Comparison of ENCODE assay signal across 8 cellular contexts in the genomic region with DNA sequence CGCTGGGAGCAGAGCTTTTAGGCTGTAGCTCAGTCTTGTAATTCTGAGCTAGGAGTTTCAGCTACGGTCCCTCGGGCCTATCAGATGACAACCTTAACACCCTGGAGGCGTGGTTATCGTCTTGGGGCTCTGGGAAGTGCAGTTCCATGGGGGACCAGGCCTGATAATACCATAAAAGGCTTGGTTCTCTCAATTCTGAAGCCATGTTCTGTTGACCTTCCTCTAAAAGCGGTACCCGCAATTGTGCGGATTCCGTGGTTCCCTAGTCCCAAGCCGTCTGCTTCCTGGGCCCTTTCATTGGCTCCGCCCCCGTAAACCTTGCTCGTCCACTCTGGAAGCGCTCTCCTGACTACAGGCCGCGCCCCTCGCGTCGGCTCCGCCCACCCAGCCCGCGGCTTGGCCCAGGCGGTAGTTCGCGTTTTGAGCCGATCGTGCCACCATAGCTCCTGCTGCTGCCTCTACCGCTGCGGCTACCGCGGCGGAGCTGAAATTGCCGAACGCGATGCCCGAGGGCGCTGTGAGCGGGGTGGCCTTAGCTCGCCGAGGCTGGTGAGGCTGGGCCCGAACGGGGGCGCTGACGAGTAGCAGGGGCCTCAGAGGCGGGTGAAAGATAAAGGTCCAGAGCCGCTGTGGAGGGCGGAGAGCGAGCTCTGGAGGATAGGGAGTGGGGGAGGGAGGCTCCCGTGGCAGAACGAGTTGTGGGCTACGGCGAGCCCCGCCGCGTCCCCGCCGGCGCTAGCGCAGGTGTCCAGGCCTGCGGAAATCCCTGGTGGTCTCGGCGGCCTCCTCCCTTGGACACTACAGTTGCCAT. TPM values are rescaled to one million over a fixed set of nuclear protein-coding genes. Genes with fewer than 3 reads are reported as not detected.
A peak's percentile ranks its signal among the peaks of the same experiment; 100 is the strongest.
DNase-seq lines count a peak whose midpoint lies in the region; ATAC-seq and TF ChIP-seq lines count a peak whose summit lies in the region.

A gene with protein sequence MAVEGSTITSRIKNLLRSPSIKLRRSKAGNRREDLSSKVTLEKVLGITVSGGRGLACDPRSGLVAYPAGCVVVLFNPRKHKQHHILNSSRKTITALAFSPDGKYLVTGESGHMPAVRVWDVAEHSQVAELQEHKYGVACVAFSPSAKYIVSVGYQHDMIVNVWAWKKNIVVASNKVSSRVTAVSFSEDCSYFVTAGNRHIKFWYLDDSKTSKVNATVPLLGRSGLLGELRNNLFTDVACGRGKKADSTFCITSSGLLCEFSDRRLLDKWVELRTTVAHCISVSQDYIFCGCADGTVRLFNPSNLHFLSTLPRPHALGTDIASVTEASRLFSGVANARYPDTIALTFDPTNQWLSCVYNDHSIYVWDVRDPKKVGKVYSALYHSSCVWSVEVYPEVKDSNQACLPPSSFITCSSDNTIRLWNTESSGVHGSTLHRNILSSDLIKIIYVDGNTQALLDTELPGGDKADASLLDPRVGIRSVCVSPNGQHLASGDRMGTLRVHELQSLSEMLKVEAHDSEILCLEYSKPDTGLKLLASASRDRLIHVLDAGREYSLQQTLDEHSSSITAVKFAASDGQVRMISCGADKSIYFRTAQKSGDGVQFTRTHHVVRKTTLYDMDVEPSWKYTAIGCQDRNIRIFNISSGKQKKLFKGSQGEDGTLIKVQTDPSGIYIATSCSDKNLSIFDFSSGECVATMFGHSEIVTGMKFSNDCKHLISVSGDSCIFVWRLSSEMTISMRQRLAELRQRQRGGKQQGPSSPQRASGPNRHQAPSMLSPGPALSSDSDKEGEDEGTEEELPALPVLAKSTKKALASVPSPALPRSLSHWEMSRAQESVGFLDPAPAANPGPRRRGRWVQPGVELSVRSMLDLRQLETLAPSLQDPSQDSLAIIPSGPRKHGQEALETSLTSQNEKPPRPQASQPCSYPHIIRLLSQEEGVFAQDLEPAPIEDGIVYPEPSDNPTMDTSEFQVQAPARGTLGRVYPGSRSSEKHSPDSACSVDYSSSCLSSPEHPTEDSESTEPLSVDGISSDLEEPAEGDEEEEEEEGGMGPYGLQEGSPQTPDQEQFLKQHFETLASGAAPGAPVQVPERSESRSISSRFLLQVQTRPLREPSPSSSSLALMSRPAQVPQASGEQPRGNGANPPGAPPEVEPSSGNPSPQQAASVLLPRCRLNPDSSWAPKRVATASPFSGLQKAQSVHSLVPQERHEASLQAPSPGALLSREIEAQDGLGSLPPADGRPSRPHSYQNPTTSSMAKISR (N-terminal part only) (plus strand): TSS at position 423 of the 811 bp plus-strand sequence. CDS start 792 bp downstream, outside the sequence.

- H3K27ac ChIP-seq in epithelial cell of prostate: peak within 1 kb of the TSS; percentile 95

- H3K36me3 Mint-ChIP-seq in IgD-negative memory B cell: no peaks in the 10 kb centered on the region

- DNase-seq in DMS153 treated with DMSO at 0.1 percent for 48 hours (lab: John Stamatoyannopoulos, UW; ENCODE audit: unreplicated experiment) (peak; percentile 64), OCI-M1 (lab: John Stamatoyannopoulos, UW) (peak; percentile 99), activated T-cell treated with anti-CD3 and anti-CD28 coated beads for 24 hours (ENCODE audit: low read depth) (peak; percentile 96), epithelial cell of prostate (ENCODE audit: low read depth, low spot score) (peak; percentile 88), mucosa of descending colon (peak; percentile 99)
- DNase-seq in stimulated activated CD8-positive, alpha-beta memory T cell treated with anti-CD3 and anti-CD28 coated beads, Interleukin-4, amount 100 ng/mL, for 24 hours (ENCODE audit: low read depth): peak; percentile 96

- ATAC-seq in GM21529 (IDR thresholded peaks at IDR 0.05; ENCODE audit: unreplicated experiment): peak; percentile 77
- ATAC-seq in mucosa of descending colon: peak; percentile 97

- TF ChIP-seq CTCF in mucosa of descending colon (IDR thresholded peaks at IDR 0.05): peak; percentile 76

- H3K9me3 ChIP-seq in mucosa of descending colon: no peaks in the 10 kb centered on the region

- no peaks in the 10 kb centered on the region for H3K27me3 Mint-ChIP-seq in IgD-negative memory B cell

- H3K36me3 ChIP-seq in mucosa of descending colon (ENCODE audit: low read depth): no peaks in the 10 kb centered on the region

- peak within 1 kb of the TSS; percentile 95 to 98 (median 96) for H3K27ac Mint-ChIP-seq in IgD-negative memory B cell

- H3K9me3 Mint-ChIP-seq in IgD-negative memory B cell: no peaks in the 10 kb centered on the region

- peaks cover 14% of the 10 kb centered on the region for H3K4me1 ChIP-seq in mucosa of descending colon (ENCODE audit: low read depth)

- H3K4me3 ChIP-seq in mucosa of descending colon: peak within 1 kb of the TSS; percentile 49

- H3K4me3 Mint-ChIP-seq in IgD-negative memory B cell: peak within 1 kb of the TSS; percentile 89 to 98 (median 98)

- peaks cover 27 to 41% (median 30%) of the 10 kb centered on the region in 3 donors for H3K4me1 Mint-ChIP-seq in IgD-negative memory B cell

- intact Hi-C loops in mucosa of descending colon (cut with DNase I, micrococcal nuclease): loop anchor here (5.0 kb wide), 1 partner anchor 38 kb away; no protein-coding TSS in a partner anchor

RNA-seq across cellular contexts. Expression of the gene that starts here (rescaled TPM):
- polyA plus RNA-seq in IgD-negative memory B cell: 2.7 TPM
- total RNA-seq in mucosa of descending colon: 10 to 100 TPM; 15.2 to 35.5 (median 16.0) TPM

Comparison
In these comparisons a context has a peak if more than half of its experiments do, and no peak if none do; other contexts are left out.
1. Peak in every context shown above with its lines: DNase-seq, ATAC-seq, H3K4me3 ChIP-seq and H3K27ac ChIP-seq.